8 cellular contexts compared by ENCODE assay signal in the genomic region with DNA sequence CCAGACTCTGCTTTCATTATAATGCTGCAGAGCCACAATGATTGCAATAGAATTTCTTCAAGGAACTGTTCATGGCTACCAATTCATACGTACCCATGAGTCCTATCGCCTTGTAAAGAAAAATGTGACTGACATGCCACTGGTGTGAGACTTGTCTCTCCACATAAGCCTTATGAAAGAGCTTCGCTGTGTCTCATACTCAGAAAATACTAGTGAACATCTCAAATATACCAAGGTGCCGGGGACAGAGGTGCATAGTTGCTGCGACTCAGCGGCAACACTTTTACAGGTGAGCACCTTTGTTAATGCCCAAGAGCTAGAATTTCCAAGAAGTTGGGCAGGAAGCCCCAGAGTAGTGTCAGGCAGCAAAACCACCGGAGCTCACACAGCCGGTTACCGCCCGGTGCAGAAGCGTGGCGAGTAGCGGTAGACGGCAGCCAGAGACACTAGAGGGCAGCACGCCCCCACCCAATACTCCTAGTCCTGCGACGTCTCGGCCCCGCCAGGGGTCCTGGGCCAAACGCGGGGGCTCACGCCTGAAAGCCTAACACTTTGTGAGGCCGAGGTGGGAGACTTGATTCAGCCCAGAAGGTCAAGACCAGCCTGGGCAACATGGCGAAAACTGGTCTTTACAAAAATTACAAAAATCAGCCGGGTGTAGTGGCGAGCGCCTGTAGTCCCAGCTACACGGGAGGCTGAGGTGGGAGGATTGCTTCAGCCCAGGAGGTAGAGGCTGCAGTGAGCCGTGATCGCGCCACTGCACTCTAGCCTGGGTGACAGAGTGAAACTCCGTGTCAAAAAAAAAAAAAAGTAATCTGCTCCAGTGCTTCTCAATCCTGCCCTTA. TPM values are rescaled to one million over a fixed set of nuclear protein-coding genes. Genes with fewer than 3 reads are reported as not detected.
DNase-seq lines count a peak whose midpoint lies in the region; ATAC-seq and TF ChIP-seq lines count a peak whose summit lies in the region.
"Not testable (repeated sequence)": the region's sequence is repeated elsewhere in the genome, so short reads cannot be mapped to it uniquely, and the experiment has no call there.

No MANE protein-coding gene starts in this region.

- not testable (repeated sequence) for H3K4me3 ChIP-seq in CD4-positive, CD25-positive, alpha-beta regulatory T cell (ENCODE audit: low read depth, low read length); WI38 (ENCODE audit: low read depth, low read length)

- not testable (repeated sequence) for H3K36me3 ChIP-seq in CD4-positive, CD25-positive, alpha-beta regulatory T cell (ENCODE audit: control insufficient read depth, insufficient read depth, low read length)

- H3K27me3 ChIP-seq in CD4-positive, CD25-positive, alpha-beta regulatory T cell (ENCODE audit: control insufficient read depth, insufficient read depth, low read length), result not testable (repeated sequence)

- peaks cover 29% of the 10 kb centered on the region for H3K27me3 Mint-ChIP-seq in CD4-positive, CD25-positive, alpha-beta regulatory T cell
- peaks cover 12% of the 10 kb centered on the region for H3K27me3 Mint-ChIP-seq in HFFc6 (ENCODE audit: insufficient read depth)
- H3K27me3 Mint-ChIP-seq in glutamatergic neuron (ENCODE audit: unreplicated experiment), result not testable (repeated sequence)

- H3K27ac Mint-ChIP-seq in CD4-positive, CD25-positive, alpha-beta regulatory T cell; HFFc6; glutamatergic neuron (ENCODE audit: unreplicated experiment): not testable (repeated sequence)

- H3K9me3 ChIP-seq in CD4-positive, CD25-positive, alpha-beta regulatory T cell (ENCODE audit: control insufficient read depth in 2 of 2, low read length in 2 of 2), result not testable (repeated sequence)

- TF ChIP-seq CTCF in HFFc6 (IDR thresholded peaks at IDR 0.05) (peak; percentile 77), WI38 (IDR thresholded peaks at IDR 0.05; ENCODE audit: low read depth, low read length) (peak; percentile 72), glutamatergic neuron (IDR thresholded peaks at IDR 0.05; ENCODE audit: partially characterized antibody, unreplicated experiment) (peak; percentile 62)

- DNase-seq in CD4-positive, CD25-positive, alpha-beta regulatory T cell, result peak in 2 of 3 donors; percentile 2 to 58
- DNase-seq in HFFc6, result not testable (repeated sequence)
- peak; percentile 43 for DNase-seq in NCI-H69 (lab: John Stamatoyannopoulos, UW)
- peak in 48 of 58 donors; percentile 5 to 74 (median 40) for DNase-seq in anterior cingulate cortex (lab: John Stamatoyannopoulos, UW)
- DNase-seq in glutamatergic neuron, result peak; percentile 82
- peak; percentile 14 for DNase-seq in myocyte (ENCODE audit: low read depth)
- peak; percentile 5 for DNase-seq in stimulated activated CD8-positive, alpha-beta memory T cell treated with anti-CD3 and anti-CD28 coated beads, Interleukin-15, amount 100 ng/mL, for 1 hour (ENCODE audit: low read depth)

- not testable (repeated sequence) for H3K4me1 ChIP-seq in CD4-positive, CD25-positive, alpha-beta regulatory T cell (ENCODE audit: control insufficient read depth, insufficient read depth, low read length, poor library complexity, severe bottlenecking)

- H3K4me3 Mint-ChIP-seq in CD4-positive, CD25-positive, alpha-beta regulatory T cell; HFFc6; glutamatergic neuron (ENCODE audit: unreplicated experiment): not testable (repeated sequence)

- H3K36me3 Mint-ChIP-seq in CD4-positive, CD25-positive, alpha-beta regulatory T cell; HFFc6 (ENCODE audit: low read depth); glutamatergic neuron (ENCODE audit: unreplicated experiment): not testable (repeated sequence)

- not testable (repeated sequence) for H3K27ac ChIP-seq in CD4-positive, CD25-positive, alpha-beta regulatory T cell (ENCODE audit: insufficient read depth, low read length, poor library complexity, severe bottlenecking)

- H3K9me3 Mint-ChIP-seq in CD4-positive, CD25-positive, alpha-beta regulatory T cell; HFFc6; glutamatergic neuron (ENCODE audit: unreplicated experiment): not testable (repeated sequence)

- not testable (repeated sequence) for H3K4me1 Mint-ChIP-seq in CD4-positive, CD25-positive, alpha-beta regulatory T cell; HFFc6 (ENCODE audit: low read depth); glutamatergic neuron (ENCODE audit: low read depth, unreplicated experiment)

- peak in 1 of 2 donors; percentile 52 for ATAC-seq in CD4-positive, CD25-positive, alpha-beta regulatory T cell (ENCODE audit: low read depth in 2 of 2)

RNA-seq across cellular contexts. Expression of a gene that starts 50.5 kb away (rescaled TPM):
- total RNA-seq in CD4-positive, CD25-positive, alpha-beta regulatory T cell, result not detected
- not detected for polyA plus RNA-seq in CD4-positive, CD25-positive, alpha-beta regulatory T cell
- not detected for total RNA-seq in HFFc6 (2021; fragmentation: NEBNext Ultra II Directional; extraction: Animal tissue kit (Norgen Biotek cat#: 25700))
- total RNA-seq in glutamatergic neuron (ENCODE audit: unreplicated experiment) (not detected), myocyte (not detected in 2 replicates)
- not detected for polyA plus RNA-seq in myocyte (2012)
